Comparison of ENCODE assay signal across 18 cellular contexts in the genomic region with DNA sequence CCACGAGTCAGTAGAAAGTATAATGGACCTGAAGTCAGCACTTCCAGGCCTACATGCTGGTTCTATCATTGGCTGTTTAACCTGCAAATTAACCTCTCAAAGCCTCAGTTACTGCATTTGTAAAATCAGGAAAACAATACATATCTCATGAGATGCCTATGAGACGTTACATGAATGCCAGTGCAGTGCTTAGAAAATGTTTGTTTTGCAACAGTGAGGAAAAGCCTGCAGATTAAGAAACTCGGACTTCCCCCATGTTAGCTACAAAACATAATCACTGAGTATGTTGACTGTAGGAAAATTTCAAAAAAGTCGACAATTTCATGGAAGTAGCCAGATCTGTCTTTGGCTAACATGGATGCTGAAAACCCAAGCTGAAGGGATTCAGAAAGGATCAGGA.
DNase-seq lines count a peak whose midpoint lies in the region; ATAC-seq, FAIRE-seq and TF ChIP-seq lines count a peak whose summit lies in the region.
"Had no signal": no experiment of that assay in that cellular context is flagged by ENCODE, and none has a peak within 500 bp of the region (broad histone marks: within the 10 kb centered on the region; RNA-seq: fewer than 3 reads in every experiment).

No MANE protein-coding gene starts in this region.

- ATAC-seq in GM21737 (IDR thresholded peaks at IDR 0.05; ENCODE audit: unreplicated experiment), result no peak

- peak; percentile 5 for FAIRE-seq in urothelium cell line (lab: Jason Lieb, UNC)
- FAIRE-seq: G401.6, GM12892, GM19239 had no signal

- H3K4me3 ChIP-seq in fibroblast of pulmonary artery (replicated peaks; ENCODE audit: low read depth, low read length), result no peak overlapping the region

- peak; percentile 48 for DNase-seq in amniotic epithelial cell (ENCODE audit: low read depth)
- DNase-seq in fibroblast of pulmonary artery (ENCODE audit: low read depth), result peak; percentile 44
- no peak for DNase-seq in urothelium cell line (ENCODE audit: low spot score)
- DNase-seq in stimulated activated naive CD4-positive, alpha-beta T cell (lab: John Stamatoyannopoulos, UW), result no peak
- DNase-seq in HUDEP-2 (lab: John Stamatoyannopoulos, UW; ENCODE audit: unreplicated experiment in 76 of 76), result no peak
- DNase-seq: C1 segment of cervical spinal cord; Calu3; CD4-positive, alpha-beta memory T cell; COR-L47; DMS53; DND-41; GOT3; H7; HCEC 1CT had no signal

- no peak for TF ChIP-seq CTCF in fibroblast of pulmonary artery (IDR thresholded peaks at IDR 0.05; ENCODE audit: low read length, missing control alignments)

Comparison
In these comparisons a context has a peak if more than half of its experiments do, and no peak if none do; other contexts are left out.
1. DNase-seq: peak in amniotic epithelial cell (single experiment) and fibroblast of pulmonary artery (single experiment); none in urothelium cell line (single experiment), stimulated activated naive CD4-positive, alpha-beta T cell (0 of 6) and HUDEP-2 (0 of 76).